ENCODE assay signal across 1 cellular context in genomic region chr17:81097134-81097942, GRCh38.
TF ChIP-seq lines count a peak whose summit lies in the region.

No MANE protein-coding gene starts in this region.

TF ChIP-seq in HepG2, 621 proteins besides CTCF, POLR2A, EP300 and RAD21 (continued from another document):
- no peak for TF ChIP-seq CREM (IDR thresholded peaks at IDR 0.05)
- TF ChIP-seq CREM (CRISPR knock-in tag; IDR thresholded peaks at IDR 0.05), result no peak
- no peak for TF ChIP-seq ZSCAN31 (CRISPR knock-in tag; IDR thresholded peaks at IDR 0.05; ENCODE audit: low read depth)
- no peak for TF ChIP-seq ZNF83 (CRISPR knock-in tag; IDR thresholded peaks at IDR 0.05; ENCODE audit: borderline replicate concordance)
- TF ChIP-seq NFRKB (IDR thresholded peaks at IDR 0.05), result no peak
- no peak for TF ChIP-seq ZFP62 (CRISPR knock-in tag; IDR thresholded peaks at IDR 0.05)
- TF ChIP-seq ZNF850 (CRISPR knock-in tag; conservative IDR thresholded peaks at IDR 0.05), result no peak
- TF ChIP-seq MYNN (CRISPR knock-in tag; IDR thresholded peaks at IDR 0.05; ENCODE audit: low read depth), result no peak
- no peak for TF ChIP-seq MBD4 (IDR thresholded peaks at IDR 0.05; ENCODE audit: borderline replicate concordance, low read length)
- no peak for TF ChIP-seq FOXP1 (IDR thresholded peaks at IDR 0.05)
- TF ChIP-seq FOXP1 (CRISPR knock-in tag; IDR thresholded peaks at IDR 0.05), result no peak
- TF ChIP-seq XRCC5 (optimal IDR thresholded peaks at IDR 0.05; ENCODE audit: low read length), result no peak
- TF ChIP-seq FOXA3 (CRISPR knock-in tag; IDR thresholded peaks at IDR 0.05), result no peak
- TF ChIP-seq CCAR2 (optimal IDR thresholded peaks at IDR 0.05; ENCODE audit: low read depth, low read length), result no peak
- no peak for TF ChIP-seq GRHL1 (CRISPR knock-in tag; conservative IDR thresholded peaks at IDR 0.05)
- TF ChIP-seq YY1 (IDR thresholded peaks at IDR 0.05; ENCODE audit: insufficient read depth, insufficient replicate concordance, low read depth, low read length), result no peak
- peak; percentile 56; the same call in 1 of the 2 replicates for TF ChIP-seq ZNF501 (CRISPR knock-in tag; IDR thresholded peaks at IDR 0.05)
- TF ChIP-seq ZNF33A (CRISPR knock-in tag; IDR thresholded peaks at IDR 0.05; ENCODE audit: borderline replicate concordance), result no peak
- TF ChIP-seq GLMP (CRISPR knock-in tag; IDR thresholded peaks at IDR 0.05; ENCODE audit: borderline replicate concordance), result no peak
- no peak for TF ChIP-seq NFYC (CRISPR knock-in tag; IDR thresholded peaks at IDR 0.05)
- 0 out of 2 replicates have a peak, but pooled peaks have one; percentile 10 for TF ChIP-seq ZNF235 (CRISPR knock-in tag; IDR thresholded peaks at IDR 0.05; ENCODE audit: borderline replicate concordance)
- TF ChIP-seq ZNF674 (CRISPR knock-in tag; IDR thresholded peaks at IDR 0.05; ENCODE audit: low read depth), result no peak
- no peak for TF ChIP-seq ZNF446 (CRISPR knock-in tag; IDR thresholded peaks at IDR 0.05)
- TF ChIP-seq DMTF1 (CRISPR knock-in tag; IDR thresholded peaks at IDR 0.05), result no peak
- TF ChIP-seq ZFP1 (CRISPR knock-in tag; IDR thresholded peaks at IDR 0.05), result no peak
- no peak for TF ChIP-seq ZNF784 (CRISPR knock-in tag; IDR thresholded peaks at IDR 0.05; ENCODE audit: borderline replicate concordance)
- TF ChIP-seq GFI1 (CRISPR knock-in tag; IDR thresholded peaks at IDR 0.05; ENCODE audit: borderline replicate concordance), result no peak
- TF ChIP-seq ZNF570 (CRISPR knock-in tag; IDR thresholded peaks at IDR 0.05; ENCODE audit: borderline replicate concordance), result no peak
- peak; percentile 76 for TF ChIP-seq SALL1 (CRISPR knock-in tag; IDR thresholded peaks at IDR 0.05)
